17 cellular contexts compared by ENCODE assay signal in genomic region chr15:28289694-28290463, GRCh38. TPM values are rescaled to one million over a fixed set of nuclear protein-coding genes. Genes with fewer than 3 reads are reported as not detected.
DNase-seq lines count a peak whose midpoint lies in the region; ATAC-seq and TF ChIP-seq lines count a peak whose summit lies in the region.
"Had no signal": no experiment of that assay in that cellular context is flagged by ENCODE, and none has a peak within 500 bp of the region (broad histone marks: within the 10 kb centered on the region; RNA-seq: fewer than 3 reads in every experiment).

No MANE protein-coding gene starts in this region.

- H3K27me3 ChIP-seq in left ventricle myocardium inferior (ENCODE audit: low read depth) (no peaks in the 10 kb centered on the region), vagina (no peaks in the 10 kb centered on the region), Peyer's patch (no peaks in the 10 kb centered on the region)

- DNase-seq in left ventricle myocardium inferior = no peak
- no peak for DNase-seq in vagina (ENCODE audit: extremely low spot score in 2 of 2)
- DNase-seq in Peyer's patch = no peak
- DNase-seq in DMS114 treated with DMSO at 0.1 percent for 48 hours (lab: John Stamatoyannopoulos, UW; ENCODE audit: unreplicated experiment) = no peak
- DNase-seq in activated gamma-delta T cell treated with Interleukin-2 at 50 U/mL for 16 hours = no peak
- DNase-seq: activated B cell treated with CpG ODN at 0.5 μM for 24 hours; foreskin melanocyte; GF-D8; KBM-7; NCI-H1105 treated with DMSO at 0.1 percent for 48 hours; SIG-M5; stimulated activated CD4-positive, alpha-beta T cell treated with anti-CD3 and anti-CD28 coated beads, Interleukin-2, amount 100 ng/mL, for 48 hours; T-helper 2 cell had no signal

- H3K27ac ChIP-seq in left ventricle myocardium inferior (replicated peaks) (peak overlapping the region; percentile 40), vagina (no peak overlapping the region), Peyer's patch (no peak overlapping the region)
- H3K27ac ChIP-seq: thoracic aorta had no signal

- no peak for TF ChIP-seq CTCF in left ventricle myocardium inferior (IDR thresholded peaks at IDR 0.05; ENCODE audit: borderline replicate concordance)
- no peak for TF ChIP-seq CTCF in vagina (IDR thresholded peaks at IDR 0.05)
- no peak for TF ChIP-seq CTCF in Peyer's patch (IDR thresholded peaks at IDR 0.05)

- ATAC-seq in GM18867 (IDR thresholded peaks at IDR 0.05; ENCODE audit: unreplicated experiment) (peak; percentile 22), GM21529 (IDR thresholded peaks at IDR 0.05; ENCODE audit: unreplicated experiment) (peak; percentile 4), HG03432 (IDR thresholded peaks at IDR 0.05; ENCODE audit: unreplicated experiment) (peak; percentile 21)

- intact Hi-C loops in left ventricle myocardium inferior (cut with micrococcal nuclease) (no loop called here), vagina (cut with DNase I) (no loop called here)

- H3K36me3 ChIP-seq in left ventricle myocardium inferior (peaks cover 33% of the 10 kb centered on the region), vagina (peaks cover 0 to 17% of the 10 kb centered on the region in 2 donors), Peyer's patch (peaks cover 0 to 22% (median 0%) of the 10 kb centered on the region in 3 donors)

- TF ChIP-seq POLR2A in vagina (IDR thresholded peaks at IDR 0.05) (no peak), Peyer's patch (IDR thresholded peaks at IDR 0.05) (no peak)

- H3K4me3 ChIP-seq in left ventricle myocardium inferior (no peak overlapping the region), vagina (no peak overlapping the region), Peyer's patch (no peak overlapping the region)
- H3K4me3 ChIP-seq: thoracic aorta had no signal

- H3K9me3 ChIP-seq in left ventricle myocardium inferior (replicated peaks) = peaks cover 10% of the 10 kb centered on the region
- no peaks in the 10 kb centered on the region for H3K9me3 ChIP-seq in vagina
- H3K9me3 ChIP-seq in Peyer's patch = no peaks in the 10 kb centered on the region
- H3K9me3 ChIP-seq: thoracic aorta had no signal

- H3K4me1 ChIP-seq in left ventricle myocardium inferior (peaks cover 41% of the 10 kb centered on the region), vagina (no peaks in the 10 kb centered on the region), Peyer's patch (no peaks in the 10 kb centered on the region)

RNA-seq across cellular contexts. Expression of gene HERC2, which starts 32.1 kb away (rescaled TPM):
- total RNA-seq in left ventricle myocardium inferior (45.8 TPM), vagina (45.2 TPM), Peyer's patch (100 to 1,000 TPM in 2 of 4 donors, 10 to 100 TPM in 2; 54.6 to 112 (median 100) TPM)
